ENCODE assay signal across 23 cellular contexts in the genomic region with DNA sequence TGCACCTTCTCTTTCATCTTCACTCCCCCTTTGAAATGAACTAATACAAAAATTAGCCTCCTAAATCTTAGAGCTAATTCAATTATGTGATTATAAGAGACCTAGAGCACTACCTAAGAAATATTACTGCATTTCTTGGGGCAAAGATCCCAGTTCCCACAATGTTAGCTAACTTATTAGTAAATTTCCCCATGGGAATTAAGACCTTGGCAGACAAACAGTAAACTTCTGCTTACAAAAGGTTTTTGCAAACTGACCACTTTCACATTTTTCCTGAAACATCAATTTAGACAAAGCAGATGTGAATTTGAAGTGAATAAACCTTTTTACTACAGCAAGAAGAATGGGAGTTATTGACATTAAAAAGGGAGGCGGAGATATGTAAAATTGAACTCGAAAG. TPM values are rescaled to one million over a fixed set of nuclear protein-coding genes. Genes with fewer than 3 reads are reported as not detected.
"Had no signal": no experiment of that assay in that cellular context is flagged by ENCODE, and none has a peak within 500 bp of the region (broad histone marks: within the 10 kb centered on the region; RNA-seq: fewer than 3 reads in every experiment).

No MANE protein-coding gene starts in this region.

- ATAC-seq: K562, T-cell had no signal

- DNase-seq: Kasumi-1, MM.1S, NCI-H1092 treated with DMSO at 0.1 percent for 48 hours, NCI-H1436, NCI-H187, NCI-H2029, NCI-H2171 treated with DMSO at 0.1 percent for 48 hours, NCI-H345, NCI-H446 treated with DMSO at 0.1 percent for 48 hours, NCI-H510A treated with DMSO at 0.1 percent for 48 hours, NCI-H526, Right ventricle myocardium superior, RPMI8226, SIG-M5, SK-N-SH, SW 1271, T-cell had no signal

- FAIRE-seq: HTR-8/SVneo, K562, RCC 7860 had no signal

- H3K27ac ChIP-seq: HL-60, KMS-11 had no signal

- H3K4me3 ChIP-seq: K562 had no signal

- H3K9ac ChIP-seq: KMS-11, SK-N-SH had no signal

- H3K9me3 ChIP-seq: SK-N-SH had no signal

- H3K4me2 ChIP-seq: KMS-11, SK-N-SH had no signal

RNA-seq across cellular contexts. Expression of gene LHX8, which starts 34.6 kb away (rescaled TPM):
- total RNA-seq: K562, Right ventricle myocardium superior, T-cell had no signal
- polyA plus RNA-seq: IgD-negative memory B cell, K562 had no signal
